ENCODE assay signal across 11 cellular contexts in genomic region chr12:101875112-101875961, GRCh38. TPM values are rescaled to one million over a fixed set of nuclear protein-coding genes. Genes with fewer than 3 reads are reported as not detected.
DNase-seq lines count a peak whose midpoint lies in the region; ATAC-seq, FAIRE-seq and TF ChIP-seq lines count a peak whose summit lies in the region.
"Had no signal": no experiment of that assay in that cellular context is flagged by ENCODE, and none has a peak within 500 bp of the region (broad histone marks: within the 10 kb centered on the region; RNA-seq: fewer than 3 reads in every experiment).

No MANE protein-coding gene starts in this region.

- H4K91ac ChIP-seq in IMR-90 (ENCODE audit: insufficient read depth, low read depth, low read length) = 0 out of 2 replicates have a peak overlapping the region, but pooled peaks have one; percentile 5

- peaks cover 9% of the 10 kb centered on the region for H3K36me3 Mint-ChIP-seq in dendritic cell treated with granulocyte-macrophage colony-stimulating factor and Interleukin-4, amounts not matched to agents 40 ng/mL and 50 ng/mL, for 4 days (ENCODE audit: low read depth)
- H3K36me3 Mint-ChIP-seq in nephron (ENCODE audit: low read depth) (no peaks in the 10 kb centered on the region), endodermal cell (ENCODE audit: low read depth) (no peaks in the 10 kb centered on the region)

- no peak for TF ChIP-seq POLR2A in IMR-90 (IDR thresholded peaks at IDR 0.05; ENCODE audit: low read depth, low read length)

- no peak overlapping the region for H3K4me3 Mint-ChIP-seq in dendritic cell treated with granulocyte-macrophage colony-stimulating factor and Interleukin-4, amounts not matched to agents 40 ng/mL and 50 ng/mL, for 4 days
- H3K4me3 Mint-ChIP-seq in nephron = no peak overlapping the region
- H3K4me3 Mint-ChIP-seq in endodermal cell = no peak overlapping the region

- H3K9ac ChIP-seq in IMR-90 (ENCODE audit: low read depth, low read length) (no peak overlapping the region), endodermal cell (ENCODE audit: extremely low read depth, low read length, poor library complexity, severe bottlenecking) (no peak overlapping the region)

- in situ Hi-C loops in IMR-90 (cut with MboI; ENCODE audit: low sequenced_read_pairs) = no loop called here

- no peaks in the 10 kb centered on the region for H3K27me3 Mint-ChIP-seq in dendritic cell treated with granulocyte-macrophage colony-stimulating factor and Interleukin-4, amounts not matched to agents 40 ng/mL and 50 ng/mL, for 4 days
- H3K27me3 Mint-ChIP-seq in nephron (ENCODE audit: low read depth) = peaks cover 18% of the 10 kb centered on the region
- peaks cover 13% of the 10 kb centered on the region for H3K27me3 Mint-ChIP-seq in endodermal cell (ENCODE audit: insufficient read depth)

- no peak for FAIRE-seq in urothelium cell line (lab: Jason Lieb, UNC)
- FAIRE-seq: islet of Langerhans had no signal

- no peak overlapping the region for H2AK5ac ChIP-seq in IMR-90 (ENCODE audit: low read depth, low read length)

- peaks cover 13 to 28% of the 10 kb centered on the region in 2 experiments for H3K79me1 ChIP-seq in IMR-90 (ENCODE audit: low read depth in 1 of 2, low read length in 2 of 2)

- WGBS in IMR-90 (ENCODE audit: extremely low coverage in 2 of 2, insufficient read length in 1 of 2), 2 experiments = no CpG with 5 or more reads among the region's 11 CpGs
- 90 to 100% methylated on average over 4 to 11 of the region's 11 CpGs for WGBS in endodermal cell (ENCODE audit: insufficient coverage in 1 of 2, insufficient read length in 1 of 2), 2 experiments

- H3K27me3 ChIP-seq in IMR-90 (ENCODE audit: control insufficient read depth, insufficient read depth, low read length) (no peaks in the 10 kb centered on the region), endodermal cell (ENCODE audit: control insufficient read depth, insufficient read depth, low read length, poor library complexity, severe bottlenecking) (peaks cover 12% of the 10 kb centered on the region)

- TF ChIP-seq RAD21 in IMR-90 (IDR thresholded peaks at IDR 0.05; ENCODE audit: low read length) = no peak

- H2BK5ac ChIP-seq in IMR-90 (ENCODE audit: low read depth, low read length, poor library complexity, severe bottlenecking) = peak overlapping the region; percentile 30

- H3K4me3 ChIP-seq in IMR-90 (ENCODE audit: insufficient read depth, low read depth, low read length) = no peak overlapping the region
- H3K4me3 ChIP-seq in endodermal cell (ENCODE audit: low read length) = no peak overlapping the region

- H3K4ac ChIP-seq in IMR-90 (ENCODE audit: low read depth, low read length) = peak overlapping the region; percentile 61; the same call in 1 of the 2 replicates

- intact Hi-C loops in IMR-90 (cut with micrococcal nuclease) = no loop called here
- intact Hi-C loops in dendritic cell treated with granulocyte-macrophage colony-stimulating factor and Interleukin-4, amounts not matched to agents 40 ng/mL and 50 ng/mL, for 4 days (cut with micrococcal nuclease) = no loop called here

- dilution Hi-C loops in IMR-90 (cut with HindIII; ENCODE audit: low sequenced_read_pairs, unreplicated experiment) = no loop called here

- CTCF ChIA-PET in IMR-90 (lab: Yijun Ruan, JAX) = interaction anchor here (0.6 to 1.2 kb wide), 2 partner anchors 35 to 51 kb away, joined by 3 read pairs; no protein-coding TSS in a partner anchor

- H3K56ac ChIP-seq in IMR-90 (ENCODE audit: extremely low read depth, insufficient read depth, low read length) = no peak overlapping the region

- H3K9me1 ChIP-seq in IMR-90 (ENCODE audit: insufficient read depth, low read length) = no peaks in the 10 kb centered on the region

- peak overlapping the region; percentile 28; the same call in 1 of the 3 replicates for H2BK15ac ChIP-seq in IMR-90 (ENCODE audit: low read depth, low read length)

- H2BK20ac ChIP-seq in IMR-90 (ENCODE audit: low read depth, low read length) = no peak overlapping the region

- H3K4me2 ChIP-seq in IMR-90 (ENCODE audit: low read depth, low read length) = no peak overlapping the region

- peaks cover 45% of the 10 kb centered on the region for H3K4me1 Mint-ChIP-seq in dendritic cell treated with granulocyte-macrophage colony-stimulating factor and Interleukin-4, amounts not matched to agents 40 ng/mL and 50 ng/mL, for 4 days (ENCODE audit: low read depth)
- H3K4me1 Mint-ChIP-seq in nephron (peaks cover 6% of the 10 kb centered on the region), endodermal cell (peaks cover 4% of the 10 kb centered on the region)

- no peak overlapping the region for H2AFZ ChIP-seq in IMR-90 (replicated peaks; ENCODE audit: low read length, poor library complexity)

- peak overlapping the region; percentile 33; the same call in 1 of the 2 replicates for H3K23ac ChIP-seq in IMR-90 (ENCODE audit: low read depth, low read length)

- ATAC-seq in IMR-90 (ENCODE audit: low read depth) (no peak), GM18867 (IDR thresholded peaks at IDR 0.05; ENCODE audit: unreplicated experiment) (no peak), HG03469 (IDR thresholded peaks at IDR 0.05; ENCODE audit: unreplicated experiment) (no peak)

- no peak overlapping the region; the same call in 1 of the 2 replicates for H3K14ac ChIP-seq in IMR-90 (replicated peaks; ENCODE audit: low read depth, low read length)

- peak; percentile 27 for DNase-seq in A172 (ENCODE audit: low spot score)
- peak; percentile 42 for DNase-seq in IMR-90
- no peak for DNase-seq in endodermal cell
- no peak for DNase-seq in urothelium cell line (ENCODE audit: low spot score)
- DNase-seq: dorsolateral prefrontal cortex, NCI-H1694 had no signal

- H3K36me3 ChIP-seq in IMR-90 (ENCODE audit: control insufficient read depth, insufficient read depth, low read length) (no peaks in the 10 kb centered on the region; the same call in 1 of the 2 replicates), endodermal cell (ENCODE audit: control insufficient read depth, insufficient read depth, low read length) (no peaks in the 10 kb centered on the region)

- no peak overlapping the region; the same call in 1 of the 2 replicates for H3K18ac ChIP-seq in IMR-90 (ENCODE audit: low read depth, low read length)

- H3K27ac ChIP-seq in IMR-90 (ENCODE audit: insufficient read depth, low read length) (peak overlapping the region; percentile 30; the same call in 1 of the 2 replicates), endodermal cell (ENCODE audit: low read depth, low read length) (no peak overlapping the region)

- H4K8ac ChIP-seq in IMR-90 (ENCODE audit: low read depth in 2 of 2, low read length in 2 of 2) = peak overlapping the region; percentile 54 to 69

- TF ChIP-seq CTCF in IMR-90 (conservative IDR thresholded peaks at IDR 0.05; ENCODE audit: low read depth, low read length) = no peak
- no peak for TF ChIP-seq CTCF in nephron (IDR thresholded peaks at IDR 0.05; ENCODE audit: unreplicated experiment in 3 of 3)
- TF ChIP-seq CTCF in endodermal cell (conservative IDR thresholded peaks at IDR 0.05) = no peak

- H4K5ac ChIP-seq in IMR-90 (ENCODE audit: low read depth, low read length) = peak overlapping the region; percentile 53

- no peak overlapping the region for H2AK9ac ChIP-seq in IMR-90 (replicated peaks; ENCODE audit: low read depth, low read length, poor library complexity)

- no TSS peak for BruUV-seq in IMR-90 (replicated peaks; lab: Mats Ljungman, UMichigan)

- no peaks in the 10 kb centered on the region for H3K9me3 Mint-ChIP-seq in dendritic cell treated with granulocyte-macrophage colony-stimulating factor and Interleukin-4, amounts not matched to agents 40 ng/mL and 50 ng/mL, for 4 days
- H3K9me3 Mint-ChIP-seq in nephron (no peaks in the 10 kb centered on the region), endodermal cell (no peaks in the 10 kb centered on the region)

- H3K27ac Mint-ChIP-seq in dendritic cell treated with granulocyte-macrophage colony-stimulating factor and Interleukin-4, amounts not matched to agents 40 ng/mL and 50 ng/mL, for 4 days = peak overlapping the region; percentile 92
- peak overlapping the region; percentile 26 to 88 (median 75) for H3K27ac Mint-ChIP-seq in nephron
- no peak overlapping the region for H3K27ac Mint-ChIP-seq in endodermal cell

- H3K4me1 ChIP-seq in IMR-90 (ENCODE audit: control insufficient read depth, insufficient read depth, low read length) = no peaks in the 10 kb centered on the region; the same call in 1 of the 2 replicates
- no peaks in the 10 kb centered on the region for H3K4me1 ChIP-seq in endodermal cell (ENCODE audit: control insufficient read depth, insufficient read depth, low read length)

- H2BK120ac ChIP-seq in IMR-90 (ENCODE audit: low read depth, low read length) = peak overlapping the region; percentile 58

- H4K20me1 ChIP-seq in IMR-90 (ENCODE audit: insufficient read depth, low read length) = no peaks in the 10 kb centered on the region

- H3K9me3 ChIP-seq in IMR-90 (ENCODE audit: control insufficient read depth, insufficient read depth, low read length) (no peaks in the 10 kb centered on the region), endodermal cell (ENCODE audit: control insufficient read depth, low read length) (no peaks in the 10 kb centered on the region)

- POLR2A ChIA-PET in IMR-90 (lab: Charles Lee; ENCODE audit: unreplicated experiment) = interaction anchor here (0.9 kb wide), 1 partner anchor 11 kb away, joined by 3 read pairs; no protein-coding TSS in a partner anchor

RNA-seq across cellular contexts. Expression of gene DRAM1, which starts 2.0 kb away (rescaled TPM):
- total RNA-seq in A172 (2014; rRNA removed; shearing (Covaris generic)) = 32.6 and 37.3 TPM in 2 replicates
- total RNA-seq in IMR-90 (2012; rRNA removed) = 27.2 and 27.5 TPM in 2 replicates
- 15.8 and 20.0 TPM in 2 replicates for polyA plus RNA-seq in IMR-90 (2012; rRNA removed)
- polyA plus RNA-seq in IMR-90 (2012; cell fraction: cytosol; rRNA removed) = 8.7 and 16.2 TPM in 2 replicates
- 3.8 and 25.0 TPM in 2 replicates for polyA plus RNA-seq in IMR-90 (2012; cell fraction: nucleus; rRNA removed; ENCODE audit: low replicate concordance)
- total RNA-seq in endodermal cell = 1 to 10 TPM in 1 of 2 donors, under 1 TPM in 1; 0.91 to 1.3 TPM
- 3.5 TPM for polyA plus RNA-seq in endodermal cell (2013, experiment 1 of 2)
- 3.1 TPM for polyA plus RNA-seq in endodermal cell (2013, experiment 2 of 2)

RNA-seq across cellular contexts. Expression of gene GNPTAB, which starts 44.6 kb away (rescaled TPM):
- total RNA-seq in A172 (2014; rRNA removed; shearing (Covaris generic)) = 15.6 and 19.0 TPM in 2 replicates
- 24.2 and 28.9 TPM in 2 replicates for total RNA-seq in IMR-90 (2012; rRNA removed)
- polyA plus RNA-seq in IMR-90 (2012; rRNA removed) = 14.1 and 16.0 TPM in 2 replicates
- 3.8 and 5.0 TPM in 2 replicates for polyA plus RNA-seq in IMR-90 (2012; cell fraction: cytosol; rRNA removed)
- 2.5 and 15.9 TPM in 2 replicates for polyA plus RNA-seq in IMR-90 (2012; cell fraction: nucleus; rRNA removed; ENCODE audit: low replicate concordance)
- total RNA-seq in endodermal cell = 10 to 100 TPM; 27.8 to 30.5 TPM
- polyA plus RNA-seq in endodermal cell (2013, experiment 1 of 2) = 14.4 TPM
- polyA plus RNA-seq in endodermal cell (2013, experiment 2 of 2) = 13.5 TPM

Comparison
In these comparisons a context has a peak if more than half of its experiments do, and no peak if none do; other contexts are left out.
1. DNase-seq: peak in A172 (single experiment) and IMR-90 (single experiment); none in endodermal cell (single experiment) and urothelium cell line (single experiment).
2. RNA of gene DRAM1, which starts 2.0 kb away (total RNA-seq): 32.6 to 37.3 TPM in A172 and 27.2 to 27.5 TPM in IMR-90; 0.91 to 1.3 TPM in endodermal cell; every median in the first group is over 10 times any median in the second.